ENCODE assay signal across 9 cellular contexts in genomic region chr11:8087185-8087584, GRCh38. TPM values are rescaled to one million over a fixed set of nuclear protein-coding genes. Genes with fewer than 3 reads are reported as not detected.
DNase-seq lines count a peak whose midpoint lies in the region; ATAC-seq and TF ChIP-seq lines count a peak whose summit lies in the region.
"Had no signal": no experiment of that assay in that cellular context is flagged by ENCODE, and none has a peak within 500 bp of the region (broad histone marks: within the 10 kb centered on the region; RNA-seq: fewer than 3 reads in every experiment).

No MANE protein-coding gene starts in this region.

- no peak overlapping the region for H3K27ac ChIP-seq in right lobe of liver

- H3K4me3 Mint-ChIP-seq in activated T-helper 17 cell treated with anti-CD3 and anti-CD28 coated beads, Interleukin-2, amount 50 U/mL, for 72 hours: no peak overlapping the region

- DNase-seq in GM12865 (ENCODE audit: low read depth): peak; percentile 51
- no peak for DNase-seq in HFF-Myc (ENCODE audit: extremely low read depth, low read depth)
- no peak for DNase-seq in right lobe of liver
- no peak for DNase-seq in NCI-H82 treated with DMSO at 0.1 percent for 48 hours (lab: John Stamatoyannopoulos, UW; ENCODE audit: unreplicated experiment)
- DNase-seq in posterior vena cava (ENCODE audit: low spot score): no peak
- DNase-seq in activated CD4-positive, alpha-beta T cell treated with anti-CD3 and anti-CD28 coated beads for 4 hours: no peak
- DNase-seq: NCI-H1694 had no signal

- no peaks in the 10 kb centered on the region for H3K27me3 ChIP-seq in right lobe of liver

- H3K4me3 ChIP-seq in GM12865 (ENCODE audit: low read depth, low read length) (no peak overlapping the region), HFF-Myc (replicated peaks; ENCODE audit: low read depth, low read length) (no peak overlapping the region), right lobe of liver (no peak overlapping the region)

- no peaks in the 10 kb centered on the region for H3K9me3 Mint-ChIP-seq in activated T-helper 17 cell treated with anti-CD3 and anti-CD28 coated beads, Interleukin-2, amount 50 U/mL, for 72 hours

- no peaks in the 10 kb centered on the region for H3K36me3 ChIP-seq in right lobe of liver

- no peaks in the 10 kb centered on the region for H3K4me1 ChIP-seq in right lobe of liver

- ATAC-seq in activated T-helper 17 cell treated with anti-CD3 and anti-CD28 coated beads, Interleukin-2, amount 50 U/mL, for 72 hours (replicated peaks): peak; percentile 69
- ATAC-seq in right lobe of liver (peak; percentile 27 to 57 (median 46)), esophagus mucosa (no peak)

- TF ChIP-seq POLR2A in right lobe of liver (IDR thresholded peaks at IDR 0.05): no peak

- WGBS in right lobe of liver (ENCODE audit: insufficient coverage, low coverage, low lambda C conversion rate, missing lambda C conversion rate): 88% methylated on average over 1 of the region's 4 CpGs

- no peak overlapping the region for H3K27ac Mint-ChIP-seq in activated T-helper 17 cell treated with anti-CD3 and anti-CD28 coated beads, Interleukin-2, amount 50 U/mL, for 72 hours

- intact Hi-C loops in right lobe of liver (cut with DNase I) (loop anchor here in 1 of 2 donors (5.0 kb wide), 1 partner anchor 75 kb away; no protein-coding TSS in a partner anchor), posterior vena cava (cut with DNase I) (no loop called here)

- peaks cover 34% of the 10 kb centered on the region for H3K27me3 Mint-ChIP-seq in activated T-helper 17 cell treated with anti-CD3 and anti-CD28 coated beads, Interleukin-2, amount 50 U/mL, for 72 hours

- H3K9me3 ChIP-seq in right lobe of liver: no peaks in the 10 kb centered on the region

- H3K36me3 Mint-ChIP-seq in activated T-helper 17 cell treated with anti-CD3 and anti-CD28 coated beads, Interleukin-2, amount 50 U/mL, for 72 hours (ENCODE audit: low read depth): no peaks in the 10 kb centered on the region

- TF ChIP-seq CTCF in GM12865 (IDR thresholded peaks at IDR 0.05; ENCODE audit: insufficient read depth, low read depth, low read length, missing control alignments) (no peak), HFF-Myc (IDR thresholded peaks at IDR 0.05; ENCODE audit: low read depth, low read length, missing control alignments) (peak; percentile 8), right lobe of liver (IDR thresholded peaks at IDR 0.05) (peak in 3 of 4 donors; percentile 15 to 31 (median 23))

- H3K4me1 Mint-ChIP-seq in activated T-helper 17 cell treated with anti-CD3 and anti-CD28 coated beads, Interleukin-2, amount 50 U/mL, for 72 hours: no peaks in the 10 kb centered on the region

RNA-seq across cellular contexts. Expression of gene TUB, which starts 6.2 kb away (rescaled TPM):
- total RNA-seq in activated T-helper 17 cell treated with anti-CD3 and anti-CD28 coated beads, Interleukin-2, amount 50 U/mL, for 72 hours: under 1 TPM; 0.28 to 0.50 TPM
- total RNA-seq in right lobe of liver (1 to 10 TPM in 2 of 6 experiments, under 1 TPM in 4; 0.42 to 3.1 (median 0.89) TPM), esophagus mucosa (1.00 TPM), posterior vena cava (10 to 100 TPM in 1 of 2 donors, 1 to 10 TPM in 1; 7.0 to 12.5 TPM)
